ENCODE assay signal across 1 cellular context in the genomic region with DNA sequence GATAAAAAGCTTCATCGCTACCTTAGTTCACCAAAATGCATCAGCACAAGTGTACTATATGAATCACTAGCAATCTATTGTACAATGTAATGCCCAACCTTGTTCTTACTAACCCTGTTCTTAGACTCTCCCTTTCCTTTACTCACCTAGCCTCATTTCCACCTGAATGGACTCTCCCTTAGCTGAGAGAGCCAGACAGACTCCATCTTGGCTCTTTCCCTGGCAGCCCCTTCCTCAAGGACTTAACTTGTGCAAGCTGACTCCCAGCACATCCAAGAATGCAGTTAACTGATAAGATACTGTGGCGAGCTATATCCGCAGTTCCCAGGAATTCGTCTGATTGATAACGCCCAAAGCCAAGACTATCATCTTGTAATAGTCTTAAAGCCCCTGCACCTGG.
A peak's percentile ranks its signal among the peaks of the same experiment; 100 is the strongest.
TF ChIP-seq lines count a peak whose summit lies in the region.
"Not testable (repeated sequence)": the region's sequence is repeated elsewhere in the genome, so short reads cannot be mapped to it uniquely, and the experiment has no call there.

No MANE protein-coding gene starts in this region.

TF ChIP-seq in K562, 482 proteins besides CTCF, POLR2A, EP300 and RAD21 (continued from another document and continues in another):
- TF ChIP-seq ELF4 (CRISPR knock-in tag; IDR thresholded peaks at IDR 0.05) (peak; percentile 38; the same call in 1 of the 2 replicates), DMBX1 (CRISPR knock-in tag; IDR thresholded peaks at IDR 0.05; ENCODE audit: borderline replicate concordance) (peak; percentile 97), CXXC5 (CRISPR knock-in tag; IDR thresholded peaks at IDR 0.05) (peak; percentile 82), SMAD3 (CRISPR knock-in tag; conservative IDR thresholded peaks at IDR 0.05) (peak; percentile 89), ZNF134 (CRISPR knock-in tag; conservative IDR thresholded peaks at IDR 0.05) (peak; percentile 44; the same call in 1 of the 2 replicates), TAL1 (IDR thresholded peaks at IDR 0.05) (peak; percentile 37), ILK (tag; IDR thresholded peaks at IDR 0.05; ENCODE audit: borderline replicate concordance, low read depth) (peak; percentile 52; the same call in 1 of the 2 replicates), ZNF311 (CRISPR knock-in tag; IDR thresholded peaks at IDR 0.05) (peak; percentile 95), NR2C1 (tag; IDR thresholded peaks at IDR 0.05) (peak; percentile 84), ARID1B (IDR thresholded peaks at IDR 0.05) (peak; percentile 49), CTBP1 (IDR thresholded peaks at IDR 0.05; ENCODE audit: borderline replicate concordance) (peak; percentile 24; the same call in 1 of the 2 replicates), CBFA2T2 (conservative IDR thresholded peaks at IDR 0.05) (peak; percentile 38; the same call in 1 of the 2 replicates), ZNF239 (CRISPR knock-in tag; IDR thresholded peaks at IDR 0.05) (peak; percentile 84), TEAD4 (IDR thresholded peaks at IDR 0.05; ENCODE audit: low read length) (0 out of 2 replicates have a peak, but pooled peaks have one; percentile 26), ZNF668 (CRISPR knock-in tag; IDR thresholded peaks at IDR 0.05) (peak; percentile 80; the same call in 1 of the 2 replicates), ZNF766 (CRISPR knock-in tag; conservative IDR thresholded peaks at IDR 0.05) (peak; percentile 83), ATF1 (tag; IDR thresholded peaks at IDR 0.05) (0 out of 2 replicates have a peak, but pooled peaks have one; percentile 14), NFIX (CRISPR knock-in tag; IDR thresholded peaks at IDR 0.05; ENCODE audit: low read depth) (0 out of 2 replicates have a peak, but pooled peaks have one; percentile 24), NR4A1 (tag; IDR thresholded peaks at IDR 0.05) (peak; percentile 96), DIDO1 (tag; IDR thresholded peaks at IDR 0.05; ENCODE audit: low read depth) (peak; percentile 73; the same call in 1 of the 2 replicates), TAF7 (tag; IDR thresholded peaks at IDR 0.05) (peak; percentile 86; the same call in 1 of the 2 replicates), HSF4 (CRISPR knock-in tag; IDR thresholded peaks at IDR 0.05; ENCODE audit: borderline replicate concordance) (peak; percentile 91; the same call in 1 of the 2 replicates), CBFA2T3 (IDR thresholded peaks at IDR 0.05) (peak; percentile 48), MYC (CRISPR knock-in tag; IDR thresholded peaks at IDR 0.05; ENCODE audit: borderline replicate concordance, low read depth) (peak; percentile 85; the same call in 1 of the 2 replicates), KLF6 (CRISPR knock-in tag; IDR thresholded peaks at IDR 0.05; ENCODE audit: borderline replicate concordance) (peak; percentile 97), MECOM (CRISPR knock-in tag; IDR thresholded peaks at IDR 0.05) (0 out of 2 replicates have a peak, but pooled peaks have one; percentile 72), ZNF644 (tag; IDR thresholded peaks at IDR 0.05; ENCODE audit: low read depth) (peak; percentile 88), TCF3 (CRISPR knock-in tag; IDR thresholded peaks at IDR 0.05) (peak; percentile 41; the same call in 1 of the 2 replicates)
- TF ChIP-seq, protein P1, sequence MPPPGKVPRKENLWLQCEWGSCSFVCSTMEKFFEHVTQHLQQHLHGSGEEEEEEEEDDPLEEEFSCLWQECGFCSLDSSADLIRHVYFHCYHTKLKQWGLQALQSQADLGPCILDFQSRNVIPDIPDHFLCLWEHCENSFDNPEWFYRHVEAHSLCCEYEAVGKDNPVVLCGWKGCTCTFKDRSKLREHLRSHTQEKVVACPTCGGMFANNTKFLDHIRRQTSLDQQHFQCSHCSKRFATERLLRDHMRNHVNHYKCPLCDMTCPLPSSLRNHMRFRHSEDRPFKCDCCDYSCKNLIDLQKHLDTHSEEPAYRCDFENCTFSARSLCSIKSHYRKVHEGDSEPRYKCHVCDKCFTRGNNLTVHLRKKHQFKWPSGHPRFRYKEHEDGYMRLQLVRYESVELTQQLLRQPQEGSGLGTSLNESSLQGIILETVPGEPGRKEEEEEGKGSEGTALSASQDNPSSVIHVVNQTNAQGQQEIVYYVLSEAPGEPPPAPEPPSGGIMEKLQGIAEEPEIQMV (tag; conservative IDR thresholded peaks at IDR 0.05; ENCODE audit: low read depth): peak; percentile 77; the same call in 1 of the 2 replicates
- TF ChIP-seq, protein P2, sequence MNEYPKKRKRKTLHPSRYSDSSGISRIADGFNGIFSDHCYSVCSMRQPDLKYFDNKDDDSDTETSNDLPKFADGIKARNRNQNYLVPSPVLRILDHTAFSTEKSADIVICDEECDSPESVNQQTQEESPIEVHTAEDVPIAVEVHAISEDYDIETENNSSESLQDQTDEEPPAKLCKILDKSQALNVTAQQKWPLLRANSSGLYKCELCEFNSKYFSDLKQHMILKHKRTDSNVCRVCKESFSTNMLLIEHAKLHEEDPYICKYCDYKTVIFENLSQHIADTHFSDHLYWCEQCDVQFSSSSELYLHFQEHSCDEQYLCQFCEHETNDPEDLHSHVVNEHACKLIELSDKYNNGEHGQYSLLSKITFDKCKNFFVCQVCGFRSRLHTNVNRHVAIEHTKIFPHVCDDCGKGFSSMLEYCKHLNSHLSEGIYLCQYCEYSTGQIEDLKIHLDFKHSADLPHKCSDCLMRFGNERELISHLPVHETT (CRISPR knock-in tag; conservative IDR thresholded peaks at IDR 0.05 in 1 of 2, IDR thresholded peaks at IDR 0.05 in 1 of 2): 0 out of 4 replicates have a peak, but pooled peaks of 1 of the 2 experiments have one; percentile 44
- TF ChIP-seq, protein P3, sequence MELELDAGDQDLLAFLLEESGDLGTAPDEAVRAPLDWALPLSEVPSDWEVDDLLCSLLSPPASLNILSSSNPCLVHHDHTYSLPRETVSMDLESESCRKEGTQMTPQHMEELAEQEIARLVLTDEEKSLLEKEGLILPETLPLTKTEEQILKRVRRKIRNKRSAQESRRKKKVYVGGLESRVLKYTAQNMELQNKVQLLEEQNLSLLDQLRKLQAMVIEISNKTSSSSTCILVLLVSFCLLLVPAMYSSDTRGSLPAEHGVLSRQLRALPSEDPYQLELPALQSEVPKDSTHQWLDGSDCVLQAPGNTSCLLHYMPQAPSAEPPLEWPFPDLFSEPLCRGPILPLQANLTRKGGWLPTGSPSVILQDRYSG (tag; conservative IDR thresholded peaks at IDR 0.05; ENCODE audit: low read depth): peak; percentile 82; the same call in 1 of the 2 replicates
- not testable (repeated sequence) for TF ChIP-seq NR2C1 (IDR thresholded peaks at IDR 0.05); TEAD4 (CRISPR knock-in tag; IDR thresholded peaks at IDR 0.05; ENCODE audit: borderline replicate concordance); ATF1 (CRISPR knock-in tag; IDR thresholded peaks at IDR 0.05); NR4A1 (CRISPR knock-in tag; IDR thresholded peaks at IDR 0.05); MYC (IDR thresholded peaks at IDR 0.05; ENCODE audit: low read depth, low read length)
- TF ChIP-seq, protein P4, sequence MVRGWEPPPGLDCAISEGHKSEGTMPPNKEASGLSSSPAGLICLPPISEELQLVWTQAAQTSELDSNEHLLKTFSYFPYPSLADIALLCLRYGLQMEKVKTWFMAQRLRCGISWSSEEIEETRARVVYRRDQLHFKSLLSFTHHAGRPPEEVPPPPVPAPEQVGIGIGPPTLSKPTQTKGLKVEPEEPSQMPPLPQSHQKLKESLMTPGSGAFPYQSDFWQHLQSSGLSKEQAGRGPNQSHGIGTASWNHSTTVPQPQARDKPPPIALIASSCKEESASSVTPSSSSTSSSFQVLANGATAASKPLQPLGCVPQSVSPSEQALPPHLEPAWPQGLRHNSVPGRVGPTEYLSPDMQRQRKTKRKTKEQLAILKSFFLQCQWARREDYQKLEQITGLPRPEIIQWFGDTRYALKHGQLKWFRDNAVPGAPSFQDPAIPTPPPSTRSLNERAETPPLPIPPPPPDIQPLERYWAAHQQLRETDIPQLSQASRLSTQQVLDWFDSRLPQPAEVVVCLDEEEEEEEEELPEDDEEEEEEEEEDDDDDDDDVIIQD (CRISPR knock-in tag; IDR thresholded peaks at IDR 0.05): 0 out of 2 replicates have a peak, but pooled peaks have one; percentile 52
- TF ChIP-seq, protein P5, sequence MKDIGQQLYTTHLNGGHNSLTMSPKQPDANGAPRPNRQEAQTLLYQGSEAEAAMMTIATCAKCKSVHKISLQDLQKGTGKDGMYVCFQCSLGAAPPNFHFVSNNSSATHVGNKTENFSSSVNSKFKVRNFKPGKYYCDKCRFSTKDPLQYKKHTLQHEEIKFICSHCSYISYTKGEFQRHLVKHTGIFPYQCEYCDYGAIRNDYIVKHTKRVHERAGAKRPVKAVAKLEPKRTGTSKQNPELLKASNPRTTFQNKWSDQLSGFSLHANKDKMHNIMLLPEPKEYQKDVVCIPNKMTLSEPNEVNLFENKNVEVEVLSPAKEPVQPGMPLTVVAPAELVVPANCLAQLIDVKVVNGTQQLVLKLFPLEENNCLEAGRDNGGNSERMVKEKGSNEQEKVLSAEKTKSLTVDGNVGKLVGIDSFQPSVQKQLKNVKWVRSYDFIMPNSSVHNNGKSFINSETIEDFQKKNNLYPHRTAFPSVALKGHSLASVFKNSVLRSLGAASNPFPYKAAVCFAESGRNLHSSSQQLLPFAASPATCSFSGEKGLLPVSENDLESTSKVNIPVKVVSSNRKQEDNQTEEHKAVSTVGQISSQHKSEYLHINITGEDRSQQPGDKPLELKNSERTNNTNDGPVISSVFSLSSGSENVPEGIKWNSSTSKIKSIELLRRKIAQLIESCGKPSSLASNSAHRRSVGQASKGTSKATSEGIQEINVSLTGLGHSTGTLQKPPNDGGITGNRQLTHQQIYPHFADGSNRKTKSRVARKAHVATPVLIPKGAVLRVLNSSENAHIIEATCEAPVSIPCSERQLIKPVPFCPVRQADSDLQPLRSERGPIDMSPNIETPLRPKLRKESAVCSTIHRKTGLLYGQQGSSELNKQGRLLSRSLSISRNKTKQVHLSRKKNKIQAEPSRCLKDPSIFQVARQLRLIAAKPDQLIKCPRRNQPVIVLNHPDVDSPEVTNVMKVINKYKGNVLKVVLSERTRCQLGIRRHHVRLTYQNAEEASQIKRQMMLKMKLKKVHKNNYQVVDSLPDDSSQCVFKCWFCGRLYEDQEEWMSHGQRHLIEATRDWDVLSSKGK (CRISPR knock-in tag; IDR thresholded peaks at IDR 0.05): 0 out of 2 replicates have a peak, but pooled peaks have one; percentile 66
- TF ChIP-seq, protein P6, sequence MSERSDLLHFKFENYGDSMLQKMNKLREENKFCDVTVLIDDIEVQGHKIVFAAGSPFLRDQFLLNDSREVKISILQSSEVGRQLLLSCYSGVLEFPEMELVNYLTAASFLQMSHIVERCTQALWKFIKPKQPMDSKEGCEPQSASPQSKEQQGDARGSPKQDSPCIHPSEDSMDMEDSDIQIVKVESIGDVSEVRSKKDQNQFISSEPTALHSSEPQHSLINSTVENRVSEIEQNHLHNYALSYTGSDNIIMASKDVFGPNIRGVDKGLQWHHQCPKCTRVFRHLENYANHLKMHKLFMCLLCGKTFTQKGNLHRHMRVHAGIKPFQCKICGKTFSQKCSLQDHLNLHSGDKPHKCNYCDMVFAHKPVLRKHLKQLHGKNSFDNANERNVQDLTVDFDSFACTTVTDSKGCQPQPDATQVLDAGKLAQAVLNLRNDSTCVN (CRISPR knock-in tag; IDR thresholded peaks at IDR 0.05): peak; percentile 78; the same call in 1 of the 2 replicates
- TF ChIP-seq, protein P7, sequence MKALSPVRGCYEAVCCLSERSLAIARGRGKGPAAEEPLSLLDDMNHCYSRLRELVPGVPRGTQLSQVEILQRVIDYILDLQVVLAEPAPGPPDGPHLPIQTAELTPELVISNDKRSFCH (CRISPR knock-in tag; IDR thresholded peaks at IDR 0.05): not testable (repeated sequence)
- TF ChIP-seq, protein P7 (tag; IDR thresholded peaks at IDR 0.05): peak; percentile 97
- TF ChIP-seq, protein P8, sequence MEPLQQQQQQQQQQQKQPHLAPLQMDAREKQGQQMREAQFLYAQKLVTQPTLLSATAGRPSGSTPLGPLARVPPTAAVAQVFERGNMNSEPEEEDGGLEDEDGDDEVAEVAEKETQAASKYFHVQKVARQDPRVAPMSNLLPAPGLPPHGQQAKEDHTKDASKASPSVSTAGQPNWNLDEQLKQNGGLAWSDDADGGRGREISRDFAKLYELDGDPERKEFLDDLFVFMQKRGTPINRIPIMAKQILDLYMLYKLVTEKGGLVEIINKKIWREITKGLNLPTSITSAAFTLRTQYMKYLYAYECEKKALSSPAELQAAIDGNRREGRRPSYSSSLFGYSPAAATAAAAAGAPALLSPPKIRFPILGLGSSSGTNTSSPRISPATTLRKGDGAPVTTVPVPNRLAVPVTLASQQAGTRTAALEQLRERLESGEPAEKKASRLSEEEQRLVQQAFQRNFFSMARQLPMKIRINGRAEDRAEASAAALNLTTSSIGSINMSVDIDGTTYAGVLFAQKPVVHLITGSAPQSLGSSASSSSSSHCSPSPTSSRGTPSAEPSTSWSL (CRISPR knock-in tag; IDR thresholded peaks at IDR 0.05; ENCODE audit: borderline replicate concordance): peak; percentile 29; the same call in 1 of the 2 replicates
- TF ChIP-seq, protein P9, sequence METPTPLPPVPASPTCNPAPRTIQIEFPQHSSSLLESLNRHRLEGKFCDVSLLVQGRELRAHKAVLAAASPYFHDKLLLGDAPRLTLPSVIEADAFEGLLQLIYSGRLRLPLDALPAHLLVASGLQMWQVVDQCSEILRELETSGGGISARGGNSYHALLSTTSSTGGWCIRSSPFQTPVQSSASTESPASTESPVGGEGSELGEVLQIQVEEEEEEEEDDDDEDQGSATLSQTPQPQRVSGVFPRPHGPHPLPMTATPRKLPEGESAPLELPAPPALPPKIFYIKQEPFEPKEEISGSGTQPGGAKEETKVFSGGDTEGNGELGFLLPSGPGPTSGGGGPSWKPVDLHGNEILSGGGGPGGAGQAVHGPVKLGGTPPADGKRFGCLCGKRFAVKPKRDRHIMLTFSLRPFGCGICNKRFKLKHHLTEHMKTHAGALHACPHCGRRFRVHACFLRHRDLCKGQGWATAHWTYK (CRISPR knock-in tag; IDR thresholded peaks at IDR 0.05): peak; percentile 92
- TF ChIP-seq, protein P10, sequence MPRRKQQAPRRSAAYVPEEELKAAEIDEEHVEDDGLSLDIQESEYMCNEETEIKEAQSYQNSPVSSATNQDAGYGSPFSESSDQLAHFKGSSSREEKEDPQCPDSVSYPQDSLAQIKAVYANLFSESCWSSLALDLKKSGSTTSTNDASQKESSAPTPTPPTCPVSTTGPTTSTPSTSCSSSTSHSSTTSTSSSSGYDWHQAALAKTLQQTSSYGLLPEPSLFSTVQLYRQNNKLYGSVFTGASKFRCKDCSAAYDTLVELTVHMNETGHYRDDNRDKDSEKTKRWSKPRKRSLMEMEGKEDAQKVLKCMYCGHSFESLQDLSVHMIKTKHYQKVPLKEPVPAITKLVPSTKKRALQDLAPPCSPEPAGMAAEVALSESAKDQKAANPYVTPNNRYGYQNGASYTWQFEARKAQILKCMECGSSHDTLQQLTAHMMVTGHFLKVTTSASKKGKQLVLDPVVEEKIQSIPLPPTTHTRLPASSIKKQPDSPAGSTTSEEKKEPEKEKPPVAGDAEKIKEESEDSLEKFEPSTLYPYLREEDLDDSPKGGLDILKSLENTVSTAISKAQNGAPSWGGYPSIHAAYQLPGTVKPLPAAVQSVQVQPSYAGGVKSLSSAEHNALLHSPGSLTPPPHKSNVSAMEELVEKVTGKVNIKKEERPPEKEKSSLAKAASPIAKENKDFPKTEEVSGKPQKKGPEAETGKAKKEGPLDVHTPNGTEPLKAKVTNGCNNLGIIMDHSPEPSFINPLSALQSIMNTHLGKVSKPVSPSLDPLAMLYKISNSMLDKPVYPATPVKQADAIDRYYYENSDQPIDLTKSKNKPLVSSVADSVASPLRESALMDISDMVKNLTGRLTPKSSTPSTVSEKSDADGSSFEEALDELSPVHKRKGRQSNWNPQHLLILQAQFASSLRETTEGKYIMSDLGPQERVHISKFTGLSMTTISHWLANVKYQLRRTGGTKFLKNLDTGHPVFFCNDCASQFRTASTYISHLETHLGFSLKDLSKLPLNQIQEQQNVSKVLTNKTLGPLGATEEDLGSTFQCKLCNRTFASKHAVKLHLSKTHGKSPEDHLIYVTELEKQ (CRISPR knock-in tag; IDR thresholded peaks at IDR 0.05): peak; percentile 93
